Comparison of ENCODE assay signal across 13 cellular contexts in the genomic region with DNA sequence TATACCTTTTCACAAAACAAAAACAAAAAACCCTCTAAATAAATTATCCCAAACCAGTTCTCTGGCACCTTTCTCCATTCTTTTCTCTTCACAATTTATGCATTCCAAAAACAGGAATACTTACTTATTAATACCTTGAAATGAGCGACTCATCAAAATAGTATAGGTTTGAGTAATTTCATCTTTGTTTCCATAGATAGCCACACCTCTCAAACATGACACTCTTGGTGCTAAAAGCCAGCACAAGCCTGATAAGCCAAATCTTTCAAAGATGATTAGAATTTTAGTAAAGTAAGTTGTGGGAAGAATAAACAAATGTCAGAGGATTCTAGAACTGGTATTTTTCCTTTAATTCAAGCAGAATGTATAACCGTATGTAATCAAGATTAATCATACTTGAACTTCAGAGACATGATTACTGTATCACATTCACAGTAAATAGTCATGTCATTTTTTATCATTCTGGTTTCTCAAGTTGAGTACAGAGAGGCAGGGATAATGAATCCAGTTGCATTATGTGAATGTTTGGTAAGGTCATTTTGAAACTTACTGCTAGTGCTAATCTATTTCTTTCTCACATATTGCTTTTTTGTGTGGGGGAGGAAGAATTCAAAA. TPM values are rescaled to one million over a fixed set of nuclear protein-coding genes. Genes with fewer than 3 reads are reported as not detected.
DNase-seq lines count a peak whose midpoint lies in the region; ATAC-seq, FAIRE-seq and TF ChIP-seq lines count a peak whose summit lies in the region.
"Had no signal": no experiment of that assay in that cellular context is flagged by ENCODE, and none has a peak within 500 bp of the region (broad histone marks: within the 10 kb centered on the region; RNA-seq: fewer than 3 reads in every experiment).

No MANE protein-coding gene starts in this region.

- in situ Hi-C loops in HAP-1 (cut with MboI; ENCODE audit: low sequenced_read_pairs): no loop called here

- no peak overlapping the region for H2AFZ ChIP-seq in PC-3 (ENCODE audit: low read length)

- H3K36me3 ChIP-seq in PC-3 (ENCODE audit: low read depth, low read length) (peaks cover 57% of the 10 kb centered on the region), bronchial epithelial cell (ENCODE audit: control insufficient read depth, insufficient read depth, low read length) (peaks cover 11% of the 10 kb centered on the region), HAP-1 (replicated peaks) (peaks cover 50% of the 10 kb centered on the region)

- BruUV-seq in PC-3 (replicated peaks; lab: Mats Ljungman, UMichigan): no TSS peak

- peaks cover 56% of the 10 kb centered on the region for H3K36me3 Mint-ChIP-seq in activated T-cell treated with anti-CD3 and anti-CD28 coated beads, Interleukin-2, amount 50 U/mL, for 4 hours (ENCODE audit: insufficient read depth)
- peaks cover 98% of the 10 kb centered on the region for H3K36me3 Mint-ChIP-seq in stimulated activated effector memory CD8-positive, alpha-beta T cell treated with anti-CD3 and anti-CD28 coated beads, Interleukin-12 subunit alpha, Interleukin-12 subunit beta, amount 100 ng/mL, for 72 hours

- H4K20me1 ChIP-seq in PC-3 (ENCODE audit: low read length): no peaks in the 10 kb centered on the region

- POLR2A ChIA-PET in PC-3 (lab: Charles Lee; ENCODE audit: unreplicated experiment): interaction anchor here (0.7 kb wide), 1 partner anchor 12 kb away, joined by 5 read pairs; the partner anchor contains the start of gene WDR5B

- no peaks in the 10 kb centered on the region for H3K4me1 ChIP-seq in PC-3 (ENCODE audit: insufficient read depth, low read length)
- no peaks in the 10 kb centered on the region for H3K4me1 ChIP-seq in HAP-1

- no peak overlapping the region for H3K9ac ChIP-seq in PC-3 (ENCODE audit: low read length)

- intact Hi-C loops in PC-3 (cut with micrococcal nuclease): no loop called here

- H3K9me2 ChIP-seq in PC-3 (replicated peaks; ENCODE audit: low read length): no peaks in the 10 kb centered on the region

- no peaks in the 10 kb centered on the region for H3K27me3 Mint-ChIP-seq in activated T-cell treated with anti-CD3 and anti-CD28 coated beads, Interleukin-2, amount 50 U/mL, for 4 hours (ENCODE audit: low read depth)

- H3K9me3 ChIP-seq in PC-3 (ENCODE audit: low read length) (no peaks in the 10 kb centered on the region), HAP-1 (no peaks in the 10 kb centered on the region)

- peaks cover 14% of the 10 kb centered on the region for H3K4me1 Mint-ChIP-seq in activated T-cell treated with anti-CD3 and anti-CD28 coated beads, Interleukin-2, amount 50 U/mL, for 4 hours (ENCODE audit: low read depth)
- H3K4me1 Mint-ChIP-seq in stimulated activated effector memory CD8-positive, alpha-beta T cell treated with anti-CD3 and anti-CD28 coated beads, Interleukin-12 subunit alpha, Interleukin-12 subunit beta, amount 100 ng/mL, for 72 hours: peaks cover 20% of the 10 kb centered on the region

- ATAC-seq in activated T-cell treated with anti-CD3 and anti-CD28 coated beads, Interleukin-2, amount 50 U/mL, for 4 hours: peak; percentile 93 to 96
- ATAC-seq in PC-3 (peak; percentile 62), GM19467 (IDR thresholded peaks at IDR 0.05; ENCODE audit: unreplicated experiment) (no peak)
- ATAC-seq in stimulated activated effector memory CD8-positive, alpha-beta T cell treated with anti-CD3 and anti-CD28 coated beads, Interleukin-12 subunit alpha, Interleukin-12 subunit beta, amount 100 ng/mL, for 72 hours: peak; percentile 96

- H3K4me3 Mint-ChIP-seq in activated T-cell treated with anti-CD3 and anti-CD28 coated beads, Interleukin-2, amount 50 U/mL, for 4 hours: no peak overlapping the region
- H3K4me3 Mint-ChIP-seq in stimulated activated effector memory CD8-positive, alpha-beta T cell treated with anti-CD3 and anti-CD28 coated beads, Interleukin-12 subunit alpha, Interleukin-12 subunit beta, amount 100 ng/mL, for 72 hours: peak overlapping the region; percentile 24

- no peaks in the 10 kb centered on the region for H3K27me3 ChIP-seq in PC-3 (ENCODE audit: low read length)
- H3K27me3 ChIP-seq in bronchial epithelial cell (ENCODE audit: control insufficient read depth, insufficient read depth, low read length): no peaks in the 10 kb centered on the region
- no peaks in the 10 kb centered on the region for H3K27me3 ChIP-seq in HAP-1 (ENCODE audit: low read depth)

- no peaks in the 10 kb centered on the region for H3F3A ChIP-seq in PC-3 (ENCODE audit: low read length, unreplicated experiment)

- no peaks in the 10 kb centered on the region for H3K79me2 ChIP-seq in PC-3 (ENCODE audit: low read length)

- TF ChIP-seq CTCF in PC-3 (conservative IDR thresholded peaks at IDR 0.05; ENCODE audit: low read depth, low read length) (no peak), bronchial epithelial cell (IDR thresholded peaks at IDR 0.05; ENCODE audit: insufficient read depth, low read length, severe bottlenecking) (no peak)

- no peak for FAIRE-seq in bronchial epithelial cell (lab: Jason Lieb, UNC)

- H3K9me3 Mint-ChIP-seq in activated T-cell treated with anti-CD3 and anti-CD28 coated beads, Interleukin-2, amount 50 U/mL, for 4 hours: peaks cover 7% of the 10 kb centered on the region
- H3K9me3 Mint-ChIP-seq in stimulated activated effector memory CD8-positive, alpha-beta T cell treated with anti-CD3 and anti-CD28 coated beads, Interleukin-12 subunit alpha, Interleukin-12 subunit beta, amount 100 ng/mL, for 72 hours: no peaks in the 10 kb centered on the region

- CTCF ChIA-PET in PC-3 (lab: Charles Lee): interaction anchor here (0.7 kb wide), 1 partner anchor 35 kb away, joined by 3 read pairs; no protein-coding TSS in a partner anchor

- DNase-seq in activated T-cell treated with anti-CD3 and anti-CD28 coated beads, Interleukin-2, amount 50 U/mL, for 4 hours: no peak
- no peak for DNase-seq in activated T-cell treated with anti-CD3 and anti-CD28 coated beads, Interleukin-2, amount 50 U/mL, for 1 hour
- DNase-seq in PC-3 (peak; percentile 24), bronchial epithelial cell (ENCODE audit: low read depth) (peak; percentile 81), HAP-1 (ENCODE audit: low spot score in 2 of 2) (no peak)
- no peak for DNase-seq in stimulated activated effector memory CD8-positive, alpha-beta T cell treated with anti-CD3 and anti-CD28 coated beads, Interleukin-12 subunit alpha, Interleukin-12 subunit beta, amount 100 ng/mL, for 72 hours (ENCODE audit: low spot score in 2 of 2)
- DNase-seq in activated effector memory CD4-positive, alpha-beta T cell treated with anti-CD3 and anti-CD28 coated beads, Interleukin-2, amount 50 U/mL, for 16 hours: no peak
- DNase-seq: activated CD4-positive, alpha-beta T cell treated with anti-CD3 and anti-CD28 coated beads, Interleukin-2, amount 50 U/mL, for 4 hours; amygdala; NCI-H146; NCI-H510A; stimulated activated CD4-positive, alpha-beta T cell treated with anti-CD3 and anti-CD28 coated beads, Interleukin-15, amount 100 ng/mL, for 24 hours had no signal

- H3K4me3 ChIP-seq in PC-3 (ENCODE audit: low read length) (no peak overlapping the region), bronchial epithelial cell (ENCODE audit: low read depth, low read length) (no peak overlapping the region), HAP-1 (no peak overlapping the region)

- H3K27ac Mint-ChIP-seq in stimulated activated effector memory CD8-positive, alpha-beta T cell treated with anti-CD3 and anti-CD28 coated beads, Interleukin-12 subunit alpha, Interleukin-12 subunit beta, amount 100 ng/mL, for 72 hours: peak overlapping the region; percentile 88

- no peak overlapping the region for H3K4me2 ChIP-seq in PC-3 (ENCODE audit: low read length)

- H3K27ac ChIP-seq in PC-3 (ENCODE audit: low read length): no peak overlapping the region

RNA-seq across cellular contexts. Expression of gene WDR5B, which starts 12.1 kb away (rescaled TPM):
- total RNA-seq in activated T-cell treated with anti-CD3 and anti-CD28 coated beads, Interleukin-2, amount 50 U/mL, for 4 hours: 1 to 10 TPM; 1.6 to 2.8 (median 1.9) TPM
- 3.1 and 4.0 TPM in 2 replicates for total RNA-seq in PC-3 (2014; rRNA removed)
- 3.9 and 4.4 TPM in 2 replicates for total RNA-seq in bronchial epithelial cell

RNA-seq across cellular contexts. Expression of gene FAM162A, which starts 44.0 kb away (rescaled TPM):
- 10 to 100 TPM; 54.2 to 73.2 (median 69.1) TPM for total RNA-seq in activated T-cell treated with anti-CD3 and anti-CD28 coated beads, Interleukin-2, amount 50 U/mL, for 4 hours
- total RNA-seq in PC-3 (2014; rRNA removed) (86.4 and 126 TPM in 2 replicates), bronchial epithelial cell (14.7 and 37.0 TPM in 2 replicates)

RNA-seq across cellular contexts. Expression of gene MIX23, which starts 44.9 kb away (rescaled TPM):
- total RNA-seq in activated T-cell treated with anti-CD3 and anti-CD28 coated beads, Interleukin-2, amount 50 U/mL, for 4 hours: 100 to 1,000 TPM; 143 to 160 (median 156) TPM
- total RNA-seq in PC-3 (2014; rRNA removed) (96.9 and 111 TPM in 2 replicates), bronchial epithelial cell (24.0 and 25.3 TPM in 2 replicates)

Comparison
In these comparisons a context has a peak if more than half of its experiments do, and no peak if none do; other contexts are left out.
1. DNase-seq: peak in PC-3 (single experiment) and bronchial epithelial cell (single experiment); none in activated T-cell treated with anti-CD3 and anti-CD28 coated beads, Interleukin-2, amount 50 U/mL, for 4 hours (single experiment), activated T-cell treated with anti-CD3 and anti-CD28 coated beads, Interleukin-2, amount 50 U/mL, for 1 hour (single experiment), stimulated activated effector memory CD8-positive, alpha-beta T cell treated with anti-CD3 and anti-CD28 coated beads, Interleukin-12 subunit alpha, Interleukin-12 subunit beta, amount 100 ng/mL, for 72 hours (0 of 2), HAP-1 (0 of 2) and activated effector memory CD4-positive, alpha-beta T cell treated with anti-CD3 and anti-CD28 coated beads, Interleukin-2, amount 50 U/mL, for 16 hours (single experiment).